In the genomic region with DNA sequence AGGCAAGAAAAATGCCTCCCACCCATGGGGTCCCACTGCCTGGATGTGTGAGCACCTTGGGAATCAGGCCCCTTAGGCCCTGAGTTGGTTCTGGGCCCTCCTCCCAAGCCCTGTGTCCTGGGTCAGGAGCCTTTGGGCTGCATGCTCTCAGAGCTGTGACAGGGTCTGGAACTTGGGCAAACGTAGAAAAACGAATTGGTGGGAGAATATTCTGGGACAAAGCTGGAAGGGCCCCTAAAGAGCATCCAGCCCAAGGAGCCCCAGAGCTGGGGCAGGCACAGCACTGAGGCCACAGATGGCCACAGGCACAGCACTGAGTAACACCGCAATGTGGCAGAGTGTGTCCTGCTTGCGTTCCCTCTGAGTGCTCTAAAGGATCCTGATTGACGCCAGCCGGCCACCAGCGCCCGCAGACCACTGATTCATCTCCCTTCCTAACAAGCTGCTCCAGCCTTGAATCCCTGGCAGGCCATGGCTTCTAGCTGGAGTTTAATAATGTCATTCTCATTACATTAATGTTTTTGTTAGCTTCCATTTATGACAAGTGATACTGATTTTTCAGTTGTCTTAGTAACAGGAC, we compare ENCODE assay signal across 1 cellular context.
A peak's percentile ranks its signal among the peaks of the same experiment; 100 is the strongest.
TF ChIP-seq lines count a peak whose summit lies in the region.

No MANE protein-coding gene starts in this region.

TF ChIP-seq in HepG2, 621 proteins besides CTCF, POLR2A, EP300 and RAD21:
- TF ChIP-seq, protein P1, sequence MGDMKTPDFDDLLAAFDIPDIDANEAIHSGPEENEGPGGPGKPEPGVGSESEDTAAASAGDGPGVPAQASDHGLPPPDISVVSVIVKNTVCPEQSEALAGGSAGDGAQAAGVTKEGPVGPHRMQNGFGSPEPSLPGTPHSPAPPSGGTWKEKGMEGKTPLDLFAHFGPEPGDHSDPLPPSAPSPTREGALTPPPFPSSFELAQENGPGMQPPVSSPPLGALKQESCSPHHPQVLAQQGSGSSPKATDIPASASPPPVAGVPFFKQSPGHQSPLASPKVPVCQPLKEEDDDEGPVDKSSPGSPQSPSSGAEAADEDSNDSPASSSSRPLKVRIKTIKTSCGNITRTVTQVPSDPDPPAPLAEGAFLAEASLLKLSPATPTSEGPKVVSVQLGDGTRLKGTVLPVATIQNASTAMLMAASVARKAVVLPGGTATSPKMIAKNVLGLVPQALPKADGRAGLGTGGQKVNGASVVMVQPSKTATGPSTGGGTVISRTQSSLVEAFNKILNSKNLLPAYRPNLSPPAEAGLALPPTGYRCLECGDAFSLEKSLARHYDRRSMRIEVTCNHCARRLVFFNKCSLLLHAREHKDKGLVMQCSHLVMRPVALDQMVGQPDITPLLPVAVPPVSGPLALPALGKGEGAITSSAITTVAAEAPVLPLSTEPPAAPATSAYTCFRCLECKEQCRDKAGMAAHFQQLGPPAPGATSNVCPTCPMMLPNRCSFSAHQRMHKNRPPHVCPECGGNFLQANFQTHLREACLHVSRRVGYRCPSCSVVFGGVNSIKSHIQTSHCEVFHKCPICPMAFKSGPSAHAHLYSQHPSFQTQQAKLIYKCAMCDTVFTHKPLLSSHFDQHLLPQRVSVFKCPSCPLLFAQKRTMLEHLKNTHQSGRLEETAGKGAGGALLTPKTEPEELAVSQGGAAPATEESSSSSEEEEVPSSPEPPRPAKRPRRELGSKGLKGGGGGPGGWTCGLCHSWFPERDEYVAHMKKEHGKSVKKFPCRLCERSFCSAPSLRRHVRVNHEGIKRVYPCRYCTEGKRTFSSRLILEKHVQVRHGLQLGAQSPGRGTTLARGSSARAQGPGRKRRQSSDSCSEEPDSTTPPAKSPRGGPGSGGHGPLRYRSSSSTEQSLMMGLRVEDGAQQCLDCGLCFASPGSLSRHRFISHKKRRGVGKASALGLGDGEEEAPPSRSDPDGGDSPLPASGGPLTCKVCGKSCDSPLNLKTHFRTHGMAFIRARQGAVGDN (CRISPR knock-in tag; IDR thresholded peaks at IDR 0.05) = peak; percentile 19; the same call in 1 of the 2 replicates
- no peak for TF ChIP-seq HOXA5 (CRISPR knock-in tag; IDR thresholded peaks at IDR 0.05)
